Comparison of ENCODE assay signal across 4 cellular contexts in genomic region chr9:27092496-27092895, GRCh38. TPM values are rescaled to one million over a fixed set of nuclear protein-coding genes. Genes with fewer than 3 reads are reported as not detected.
"Had no signal": no experiment of that assay in that cellular context is flagged by ENCODE, and none has a peak within 500 bp of the region (broad histone marks: within the 10 kb centered on the region; RNA-seq: fewer than 3 reads in every experiment).

No MANE protein-coding gene starts in this region.

RNA-seq across cellular contexts. Expression of gene TEK, which starts 16.5 kb away (rescaled TPM):
- total RNA-seq: OCI-LY7, PC-9, RPMI7951, SK-MEL-5 had no signal
